In genomic region chr12:50363141-50363540, GRCh38 we compare ENCODE assay signal across 9 cellular contexts. TPM values are rescaled to one million over a fixed set of nuclear protein-coding genes. Genes with fewer than 3 reads are reported as not detected.
"Had no signal": no experiment of that assay in that cellular context is flagged by ENCODE, and none has a peak within 500 bp of the region (broad histone marks: within the 10 kb centered on the region; RNA-seq: fewer than 3 reads in every experiment).

No MANE protein-coding gene starts in this region.

- H3K27ac ChIP-seq: HL-60, KMS-11 had no signal

- H3K4me1 Mint-ChIP-seq: GM23338 had no signal

- H3K9me3 Mint-ChIP-seq: GM23338, H9, IgD-negative memory B cell had no signal

- H3K9ac ChIP-seq: KMS-11 had no signal

- H3K27me3 Mint-ChIP-seq: IgD-negative memory B cell had no signal

- H3K4me3 Mint-ChIP-seq: GM23338, H9, IgD-negative memory B cell had no signal

- DNase-seq: H9, HCEC 1CT, KBM-7 had no signal

- H3K36me3 Mint-ChIP-seq: IgD-negative memory B cell had no signal

- H3K4me3 ChIP-seq: GM23338 had no signal

- ATAC-seq: GM23338, HepG2 had no signal

- H3K27ac Mint-ChIP-seq: GM23338, IgD-negative memory B cell had no signal

- H3K4me2 ChIP-seq: GM23338, KMS-11 had no signal

- H2AFZ ChIP-seq: GM23338 had no signal

RNA-seq across cellular contexts. Expression of gene FAM186A, which starts 33.3 kb away (rescaled TPM):
- total RNA-seq: GM23338, H1, H9, HepG2 had no signal
- polyA plus RNA-seq: GM23338, H1, HepG2, IgD-negative memory B cell had no signal
